Comparison of ENCODE assay signal across 8 cellular contexts in genomic region chr19:37370880-37371661, GRCh38. TPM values are rescaled to one million over a fixed set of nuclear protein-coding genes. Genes with fewer than 3 reads are reported as not detected.
DNase-seq lines count a peak whose midpoint lies in the region; ATAC-seq and TF ChIP-seq lines count a peak whose summit lies in the region.

Gene ZNF527, plus strand, starts transcription at chr19:37371099. Its CDS starts 3,100 bp downstream, at chr19:37374199.

- H3K9me3 ChIP-seq in OCI-LY7 (ENCODE audit: low read length) (peaks cover 5% of the 10 kb centered on the region; the same call in 1 of the 2 replicates), mucosa of descending colon (peaks cover 22% of the 10 kb centered on the region)

- peaks cover 22% of the 10 kb centered on the region for H3K36me3 ChIP-seq in OCI-LY7 (ENCODE audit: insufficient read depth, low read length)
- no peaks in the 10 kb centered on the region for H3K36me3 ChIP-seq in mucosa of descending colon (ENCODE audit: low read depth)

- peaks cover 3% of the 10 kb centered on the region; the same call in 1 of the 2 replicates for H3K79me2 ChIP-seq in OCI-LY7 (ENCODE audit: insufficient read depth, low read depth, low read length)

- intact Hi-C loops in OCI-LY7 (cut with micrococcal nuclease; ENCODE audit: unreplicated experiment), result loop anchor here (1.0 to 5.0 kb wide), 3 partner anchors 54 to 844 kb away; partner anchors contain the start of genes ZNF260 and ZNF569
- intact Hi-C loops in mucosa of descending colon (cut with DNase I, micrococcal nuclease), result no loop called here

- peaks cover 4% of the 10 kb centered on the region for H3K4me1 ChIP-seq in OCI-LY7 (ENCODE audit: insufficient read depth, low read length, poor library complexity, severe bottlenecking)
- peaks cover 6% of the 10 kb centered on the region for H3K4me1 ChIP-seq in mucosa of descending colon (ENCODE audit: low read depth)

- H3K27ac ChIP-seq in OCI-LY7 (ENCODE audit: low read depth, low read length, poor library complexity, severe bottlenecking), result peak within 1 kb of the TSS; percentile 46

- ATAC-seq in GM21528 (IDR thresholded peaks at IDR 0.05; ENCODE audit: low FRiP score, unreplicated experiment) (peak; percentile 94), mucosa of descending colon (peak; percentile 99)

- TSS peak; percentile 84 for BruUV-seq in OCI-LY7 (replicated peaks; lab: Mats Ljungman, UMichigan)

- peak within 1 kb of the TSS; percentile 71 for H3K4me3 ChIP-seq in OCI-LY7 (ENCODE audit: low read depth, low read length, poor library complexity, severe bottlenecking)
- peak within 1 kb of the TSS; percentile 90 for H3K4me3 ChIP-seq in epithelial cell of proximal tubule (ENCODE audit: low read depth, low read length)
- H3K4me3 ChIP-seq in mucosa of descending colon, result peak within 1 kb of the TSS; percentile 54

- no peak; the same call in 1 of the 2 replicates for TF ChIP-seq CTCF in OCI-LY7 (conservative IDR thresholded peaks at IDR 0.05; ENCODE audit: low read length)
- no peak for TF ChIP-seq CTCF in epithelial cell of proximal tubule (conservative IDR thresholded peaks at IDR 0.05; ENCODE audit: low read depth, low read length)
- peak; percentile 19 for TF ChIP-seq CTCF in mucosa of descending colon (IDR thresholded peaks at IDR 0.05)

- peak within 1 kb of the TSS; percentile 86 for H2AFZ ChIP-seq in OCI-LY7 (ENCODE audit: low read length)

- H3K9me2 ChIP-seq in OCI-LY7 (ENCODE audit: insufficient read depth, low read length), result no peaks in the 10 kb centered on the region

- POLR2A ChIA-PET in OCI-LY7 (lab: Charles Lee), result interaction anchor here (0.7 to 1.7 kb wide), 10 partner anchors 9 to 520 kb away, joined by 3 to 4 read pairs (median 3); partner anchors contain the start of genes ZNF383, ZNF570 and ZNF585A

- CTCF ChIA-PET in OCI-LY7 (lab: Charles Lee; ENCODE audit: unreplicated experiment), result interaction anchor here (0.6 kb wide), 1 partner anchor 992 kb away, joined by 3 read pairs; the partner anchor contains the start of gene ZFP14

- H4K20me1 ChIP-seq in OCI-LY7 (ENCODE audit: insufficient read depth, low read length), result no peaks in the 10 kb centered on the region

- DNase-seq in DMS114 treated with DMSO at 0.1 percent for 48 hours (lab: John Stamatoyannopoulos, UW; ENCODE audit: unreplicated experiment) (peak; percentile 96), HuH-7.5 (ENCODE audit: low spot score) (peak; percentile 90), OCI-LY7 (ENCODE audit: low spot score) (peak; percentile 98), epithelial cell of proximal tubule (ENCODE audit: low read depth) (peak; percentile 83), mucosa of descending colon (peak; percentile 97 to 99 (median 98))
- peak; percentile 97 for DNase-seq in activated T-cell treated with anti-CD3 and anti-CD28 coated beads, Interleukin-2, amount 50 U/mL, for 1 hour
- DNase-seq in stimulated activated CD8-positive, alpha-beta memory T cell treated with anti-CD3 and anti-CD28 coated beads, Interleukin-4, amount 100 ng/mL, for 1 hour (ENCODE audit: low read depth in 2 of 2, low spot score in 1 of 2), result peak; percentile 90 to 95

- peak within 1 kb of the TSS; percentile 76 for H3K4me2 ChIP-seq in OCI-LY7 (ENCODE audit: low read length)

RNA-seq across cellular contexts. Expression of gene ZNF527, which starts in this region (rescaled TPM):
- total RNA-seq in OCI-LY7 (2014; rRNA removed; shearing (Covaris generic)), result 7.9 and 9.2 TPM in 2 replicates
- total RNA-seq in OCI-LY7 (2022), result 5.4 and 9.6 TPM in 2 replicates
- total RNA-seq in epithelial cell of proximal tubule, result 1.9 and 4.4 TPM in 2 replicates
- total RNA-seq in mucosa of descending colon, result 1 to 10 TPM; 3.6 to 8.5 (median 4.9) TPM

Comparison
In these comparisons a context has a peak if more than half of its experiments do, and no peak if none do; other contexts are left out.
1. Peak in every context shown above with its lines: DNase-seq, ATAC-seq, H3K4me3 ChIP-seq and H3K27ac ChIP-seq.